Comparison of ENCODE assay signal across 2 cellular contexts in genomic region chr7:1619152-1620079, GRCh38.
TF ChIP-seq lines count a peak whose summit lies in the region.

No MANE protein-coding gene starts in this region.

TF ChIP-seq in SK-N-SH, 30 proteins besides CTCF, POLR2A, EP300 and RAD21 (continued from another document):
- TF ChIP-seq, protein P1, sequence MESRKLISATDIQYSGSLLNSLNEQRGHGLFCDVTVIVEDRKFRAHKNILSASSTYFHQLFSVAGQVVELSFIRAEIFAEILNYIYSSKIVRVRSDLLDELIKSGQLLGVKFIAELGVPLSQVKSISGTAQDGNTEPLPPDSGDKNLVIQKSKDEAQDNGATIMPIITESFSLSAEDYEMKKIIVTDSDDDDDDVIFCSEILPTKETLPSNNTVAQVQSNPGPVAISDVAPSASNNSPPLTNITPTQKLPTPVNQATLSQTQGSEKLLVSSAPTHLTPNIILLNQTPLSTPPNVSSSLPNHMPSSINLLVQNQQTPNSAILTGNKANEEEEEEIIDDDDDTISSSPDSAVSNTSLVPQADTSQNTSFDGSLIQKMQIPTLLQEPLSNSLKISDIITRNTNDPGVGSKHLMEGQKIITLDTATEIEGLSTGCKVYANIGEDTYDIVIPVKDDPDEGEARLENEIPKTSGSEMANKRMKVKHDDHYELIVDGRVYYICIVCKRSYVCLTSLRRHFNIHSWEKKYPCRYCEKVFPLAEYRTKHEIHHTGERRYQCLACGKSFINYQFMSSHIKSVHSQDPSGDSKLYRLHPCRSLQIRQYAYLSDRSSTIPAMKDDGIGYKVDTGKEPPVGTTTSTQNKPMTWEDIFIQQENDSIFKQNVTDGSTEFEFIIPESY (IDR thresholded peaks at IDR 0.05; ENCODE audit: borderline replicate concordance, low read depth), result no peak
- no peak for TF ChIP-seq SIN3A (IDR thresholded peaks at IDR 0.05; ENCODE audit: borderline replicate concordance, low read depth, low read length)
- no peak for TF ChIP-seq EZH2phosphoT487 (IDR thresholded peaks at IDR 0.05; ENCODE audit: borderline replicate concordance, low read depth)
- no peak for TF ChIP-seq RFX5 (IDR thresholded peaks at IDR 0.05; ENCODE audit: low read length)
- TF ChIP-seq RCOR1 (IDR thresholded peaks at IDR 0.05; ENCODE audit: low read length), result no peak
- no peak for TF ChIP-seq USF2 (IDR thresholded peaks at IDR 0.05; ENCODE audit: borderline replicate concordance, low read depth, low read length)
- TF ChIP-seq, protein P2, sequence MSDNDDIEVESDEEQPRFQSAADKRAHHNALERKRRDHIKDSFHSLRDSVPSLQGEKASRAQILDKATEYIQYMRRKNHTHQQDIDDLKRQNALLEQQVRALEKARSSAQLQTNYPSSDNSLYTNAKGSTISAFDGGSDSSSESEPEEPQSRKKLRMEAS (IDR thresholded peaks at IDR 0.05; ENCODE audit: low read depth), result no peak
- TF ChIP-seq YY1 (IDR thresholded peaks at IDR 0.05; ENCODE audit: low read depth), result no peak
- no peak for TF ChIP-seq NFIC (IDR thresholded peaks at IDR 0.05; ENCODE audit: borderline replicate concordance)
- no peak for TF ChIP-seq RXRA (IDR thresholded peaks at IDR 0.05; ENCODE audit: borderline replicate concordance, low read depth)
- no peak for TF ChIP-seq JUND (IDR thresholded peaks at IDR 0.05)
- TF ChIP-seq NRF1 (IDR thresholded peaks at IDR 0.05; ENCODE audit: low read depth, low read length), result no peak
- TF ChIP-seq GATA2 (CRISPR knock-in tag; IDR thresholded peaks at IDR 0.05), result no peak

TF ChIP-seq in SK-N-SH treated with all-trans-retinoic acid at 6 μM for 48 hours, 23 proteins besides CTCF, POLR2A, EP300 and RAD21 (continued from another document):
- TF ChIP-seq CREB5 (CRISPR knock-in tag; IDR thresholded peaks at IDR 0.05; ENCODE audit: low read depth) (no peak), ISL1 (CRISPR knock-in tag; IDR thresholded peaks at IDR 0.05) (no peak), SNAI2 (CRISPR knock-in tag; IDR thresholded peaks at IDR 0.05) (no peak), ZNF565 (CRISPR knock-in tag; conservative IDR thresholded peaks at IDR 0.05; ENCODE audit: low read depth) (no peak), BACH2 (CRISPR knock-in tag; IDR thresholded peaks at IDR 0.05; ENCODE audit: borderline replicate concordance) (no peak), ZNF70 (CRISPR knock-in tag; IDR thresholded peaks at IDR 0.05) (no peak), ZFP30 (CRISPR knock-in tag; IDR thresholded peaks at IDR 0.05) (no peak), GLIS3 (CRISPR knock-in tag; IDR thresholded peaks at IDR 0.05) (no peak), ZNF8 (CRISPR knock-in tag; IDR thresholded peaks at IDR 0.05) (no peak), ZC3H10 (CRISPR knock-in tag; IDR thresholded peaks at IDR 0.05) (no peak), TOX (CRISPR knock-in tag; IDR thresholded peaks at IDR 0.05; ENCODE audit: borderline replicate concordance) (no peak), CSRNP3 (CRISPR knock-in tag; IDR thresholded peaks at IDR 0.05) (no peak), ESRRG (CRISPR knock-in tag; IDR thresholded peaks at IDR 0.05) (no peak)
- TF ChIP-seq, protein P3, sequence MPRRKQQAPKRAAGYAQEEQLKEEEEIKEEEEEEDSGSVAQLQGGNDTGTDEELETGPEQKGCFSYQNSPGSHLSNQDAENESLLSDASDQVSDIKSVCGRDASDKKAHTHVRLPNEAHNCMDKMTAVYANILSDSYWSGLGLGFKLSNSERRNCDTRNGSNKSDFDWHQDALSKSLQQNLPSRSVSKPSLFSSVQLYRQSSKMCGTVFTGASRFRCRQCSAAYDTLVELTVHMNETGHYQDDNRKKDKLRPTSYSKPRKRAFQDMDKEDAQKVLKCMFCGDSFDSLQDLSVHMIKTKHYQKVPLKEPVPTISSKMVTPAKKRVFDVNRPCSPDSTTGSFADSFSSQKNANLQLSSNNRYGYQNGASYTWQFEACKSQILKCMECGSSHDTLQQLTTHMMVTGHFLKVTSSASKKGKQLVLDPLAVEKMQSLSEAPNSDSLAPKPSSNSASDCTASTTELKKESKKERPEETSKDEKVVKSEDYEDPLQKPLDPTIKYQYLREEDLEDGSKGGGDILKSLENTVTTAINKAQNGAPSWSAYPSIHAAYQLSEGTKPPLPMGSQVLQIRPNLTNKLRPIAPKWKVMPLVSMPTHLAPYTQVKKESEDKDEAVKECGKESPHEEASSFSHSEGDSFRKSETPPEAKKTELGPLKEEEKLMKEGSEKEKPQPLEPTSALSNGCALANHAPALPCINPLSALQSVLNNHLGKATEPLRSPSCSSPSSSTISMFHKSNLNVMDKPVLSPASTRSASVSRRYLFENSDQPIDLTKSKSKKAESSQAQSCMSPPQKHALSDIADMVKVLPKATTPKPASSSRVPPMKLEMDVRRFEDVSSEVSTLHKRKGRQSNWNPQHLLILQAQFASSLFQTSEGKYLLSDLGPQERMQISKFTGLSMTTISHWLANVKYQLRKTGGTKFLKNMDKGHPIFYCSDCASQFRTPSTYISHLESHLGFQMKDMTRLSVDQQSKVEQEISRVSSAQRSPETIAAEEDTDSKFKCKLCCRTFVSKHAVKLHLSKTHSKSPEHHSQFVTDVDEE (CRISPR knock-in tag; IDR thresholded peaks at IDR 0.05), result no peak
- TF ChIP-seq, protein P4, sequence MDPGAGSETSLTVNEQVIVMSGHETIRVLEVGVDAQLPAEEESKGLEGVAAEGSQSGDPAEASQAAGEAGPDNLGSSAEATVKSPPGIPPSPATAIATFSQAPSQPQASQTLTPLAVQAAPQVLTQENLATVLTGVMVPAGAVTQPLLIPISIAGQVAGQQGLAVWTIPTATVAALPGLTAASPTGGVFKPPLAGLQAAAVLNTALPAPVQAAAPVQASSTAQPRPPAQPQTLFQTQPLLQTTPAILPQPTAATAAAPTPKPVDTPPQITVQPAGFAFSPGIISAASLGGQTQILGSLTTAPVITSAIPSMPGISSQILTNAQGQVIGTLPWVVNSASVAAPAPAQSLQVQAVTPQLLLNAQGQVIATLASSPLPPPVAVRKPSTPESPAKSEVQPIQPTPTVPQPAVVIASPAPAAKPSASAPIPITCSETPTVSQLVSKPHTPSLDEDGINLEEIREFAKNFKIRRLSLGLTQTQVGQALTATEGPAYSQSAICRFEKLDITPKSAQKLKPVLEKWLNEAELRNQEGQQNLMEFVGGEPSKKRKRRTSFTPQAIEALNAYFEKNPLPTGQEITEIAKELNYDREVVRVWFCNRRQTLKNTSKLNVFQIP (CRISPR knock-in tag; IDR thresholded peaks at IDR 0.05; ENCODE audit: borderline replicate concordance, low read depth), result no peak
